Comparison of ENCODE assay signal across 10 cellular contexts in the genomic region with DNA sequence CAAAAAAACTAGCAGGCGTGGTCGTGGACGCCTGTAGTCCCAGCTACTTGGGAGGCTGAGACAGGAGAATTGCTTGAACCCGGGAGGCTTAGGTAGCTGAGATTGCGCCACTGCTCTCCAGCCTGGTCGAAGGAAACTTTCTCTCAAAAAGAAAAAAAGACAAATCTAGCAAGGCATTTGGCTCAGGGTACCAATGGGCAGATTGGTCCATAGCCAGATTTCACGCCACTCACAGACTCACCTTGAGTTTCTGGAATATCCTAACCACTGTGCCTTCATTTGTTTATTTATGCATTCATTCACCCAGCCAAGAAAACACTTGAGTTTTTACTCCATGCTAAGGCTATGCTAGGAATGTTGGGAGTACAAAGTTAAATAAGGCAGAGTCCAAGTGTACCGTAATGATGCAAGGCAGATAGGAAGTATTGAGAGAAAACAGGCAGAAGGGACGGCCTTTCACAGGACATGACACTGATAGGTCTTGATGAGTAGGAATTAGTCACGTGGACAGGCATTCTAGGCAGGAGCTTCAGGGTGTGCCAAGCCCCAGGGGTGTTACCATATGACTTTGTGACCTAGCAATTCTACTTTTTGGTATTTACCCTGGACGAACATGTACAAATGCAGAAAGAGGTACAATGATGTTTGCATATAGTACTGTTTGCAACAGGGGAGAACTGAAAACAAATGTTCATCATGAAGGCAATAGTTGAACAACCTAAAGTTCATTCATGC. TPM values are rescaled to one million over a fixed set of nuclear protein-coding genes. Genes with fewer than 3 reads are reported as not detected.
DNase-seq lines count a peak whose midpoint lies in the region; ATAC-seq and TF ChIP-seq lines count a peak whose summit lies in the region.
"Had no signal": no experiment of that assay in that cellular context is flagged by ENCODE, and none has a peak within 500 bp of the region (broad histone marks: within the 10 kb centered on the region; RNA-seq: fewer than 3 reads in every experiment).

No MANE protein-coding gene starts in this region.

- H3K4me3 ChIP-seq in HEK293 (ENCODE audit: low read depth, low read length) (no peak overlapping the region), adipocyte (ENCODE audit: low read length) (no peak overlapping the region), stomach (no peak overlapping the region)

- H3K27me3 Mint-ChIP-seq in T-helper 17 cell = peaks cover 14% of the 10 kb centered on the region

- no peak for TF ChIP-seq POLR2A in stomach (IDR thresholded peaks at IDR 0.05)

- peaks cover 7% of the 10 kb centered on the region for H3K4me1 Mint-ChIP-seq in T-helper 17 cell

- H3K4me1 ChIP-seq in HEK293 (ENCODE audit: control insufficient read depth, insufficient read depth, low read length) = peaks cover 9% of the 10 kb centered on the region
- peaks cover 26% of the 10 kb centered on the region for H3K4me1 ChIP-seq in adipocyte (ENCODE audit: control insufficient read depth, insufficient read depth, low read length)
- peaks cover 29 to 50% (median 41%) of the 10 kb centered on the region in 4 donors for H3K4me1 ChIP-seq in stomach

- ATAC-seq in T-helper 17 cell = no peak

- H3K4me3 Mint-ChIP-seq in T-helper 17 cell = no peak overlapping the region

- H3K36me3 ChIP-seq in HEK293 (ENCODE audit: control insufficient read depth in 2 of 2, insufficient read depth in 1 of 2, low read length in 2 of 2) (peaks cover 0 to under 1% of the 10 kb centered on the region in 2 experiments; a peak in 1 of 3 replicates), adipocyte (ENCODE audit: control insufficient read depth, insufficient read depth, low read length, severe bottlenecking) (no peaks in the 10 kb centered on the region), stomach (no peaks in the 10 kb centered on the region)

- H3K9me3 ChIP-seq in HEK293 (ENCODE audit: control insufficient read depth, insufficient read depth, low read depth, low read length) (no peaks in the 10 kb centered on the region), adipocyte (ENCODE audit: control insufficient read depth, low read length) (no peaks in the 10 kb centered on the region), stomach (no peaks in the 10 kb centered on the region), T-helper 17 cell (ENCODE audit: control insufficient read depth, low read length, poor library complexity, severe bottlenecking) (no peaks in the 10 kb centered on the region)

- CTCF ChIA-PET in HEK293 (lab: Yijun Ruan, JAX) = interaction anchor here (0.9 to 3.8 kb wide), 2 partner anchors 11 to 70 kb away, joined by 3 to 18 read pairs; a partner anchor contains a TSS

- H3K27ac Mint-ChIP-seq in T-helper 17 cell = no peak overlapping the region

- intact Hi-C loops in stomach (cut with DNase I; ENCODE audit: low total_unique reads) (loop anchor here (10.0 kb wide), 1 partner anchor 76 kb away; no protein-coding TSS in a partner anchor), posterior cingulate gyrus (cut with DNase I) (no loop called here)

- WGBS in stomach, 5 donors = 44 to 59% (median 52%) methylated on average over 11 of the region's 11 CpGs

- H3K9ac ChIP-seq in adipocyte (ENCODE audit: low read length) = no peak overlapping the region

- TF ChIP-seq CTCF in HEK293 (tag by site-specific recombination; IDR thresholded peaks at IDR 0.05) (no peak), stomach (IDR thresholded peaks at IDR 0.05) (no peak)

- H3K27me3 ChIP-seq in adipocyte (replicated peaks; ENCODE audit: control insufficient read depth, insufficient read depth, low read length) (no peaks in the 10 kb centered on the region), stomach (peaks cover 0 to 34% (median 5%) of the 10 kb centered on the region in 3 donors)

- DNase-seq in adipocyte (ENCODE audit: low read depth) (peak; percentile 88), iris pigment epithelial cell (ENCODE audit: low read depth) (peak; percentile 95), stomach (no peak), posterior cingulate gyrus (no peak), NCI-H1105 (lab: John Stamatoyannopoulos, UW) (no peak), T-helper 17 cell (no peak)
- DNase-seq in central memory CD4-positive, alpha-beta T cell = no peak
- DNase-seq: activated T-cell treated with anti-CD3 and anti-CD28 coated beads, Interleukin-2, amount 50 U/mL, for 48 hours; Karpas-422 had no signal

- POLR2A ChIA-PET in HEK293 (lab: Yijun Ruan, JAX) = interaction anchor here (0.8 to 2.4 kb wide), 3 partner anchors 25 to 60 kb away, joined by 4 to 13 read pairs (median 9); a partner anchor contains a TSS

- H3K27ac ChIP-seq in HEK293 (ENCODE audit: extremely low read depth, low read depth, low read length) (no peak overlapping the region), stomach (peak overlapping the region in 4 of 5 donors; percentile 14 to 97 (median 32))

- peaks cover 2% of the 10 kb centered on the region for H3K36me3 Mint-ChIP-seq in T-helper 17 cell (ENCODE audit: low read depth)

- TF ChIP-seq EP300 in stomach (IDR thresholded peaks at IDR 0.05) = no peak

TF ChIP-seq in HEK293, 187 proteins besides CTCF, POLR2A, EP300 and RAD21:
- TF ChIP-seq, protein P1, sequence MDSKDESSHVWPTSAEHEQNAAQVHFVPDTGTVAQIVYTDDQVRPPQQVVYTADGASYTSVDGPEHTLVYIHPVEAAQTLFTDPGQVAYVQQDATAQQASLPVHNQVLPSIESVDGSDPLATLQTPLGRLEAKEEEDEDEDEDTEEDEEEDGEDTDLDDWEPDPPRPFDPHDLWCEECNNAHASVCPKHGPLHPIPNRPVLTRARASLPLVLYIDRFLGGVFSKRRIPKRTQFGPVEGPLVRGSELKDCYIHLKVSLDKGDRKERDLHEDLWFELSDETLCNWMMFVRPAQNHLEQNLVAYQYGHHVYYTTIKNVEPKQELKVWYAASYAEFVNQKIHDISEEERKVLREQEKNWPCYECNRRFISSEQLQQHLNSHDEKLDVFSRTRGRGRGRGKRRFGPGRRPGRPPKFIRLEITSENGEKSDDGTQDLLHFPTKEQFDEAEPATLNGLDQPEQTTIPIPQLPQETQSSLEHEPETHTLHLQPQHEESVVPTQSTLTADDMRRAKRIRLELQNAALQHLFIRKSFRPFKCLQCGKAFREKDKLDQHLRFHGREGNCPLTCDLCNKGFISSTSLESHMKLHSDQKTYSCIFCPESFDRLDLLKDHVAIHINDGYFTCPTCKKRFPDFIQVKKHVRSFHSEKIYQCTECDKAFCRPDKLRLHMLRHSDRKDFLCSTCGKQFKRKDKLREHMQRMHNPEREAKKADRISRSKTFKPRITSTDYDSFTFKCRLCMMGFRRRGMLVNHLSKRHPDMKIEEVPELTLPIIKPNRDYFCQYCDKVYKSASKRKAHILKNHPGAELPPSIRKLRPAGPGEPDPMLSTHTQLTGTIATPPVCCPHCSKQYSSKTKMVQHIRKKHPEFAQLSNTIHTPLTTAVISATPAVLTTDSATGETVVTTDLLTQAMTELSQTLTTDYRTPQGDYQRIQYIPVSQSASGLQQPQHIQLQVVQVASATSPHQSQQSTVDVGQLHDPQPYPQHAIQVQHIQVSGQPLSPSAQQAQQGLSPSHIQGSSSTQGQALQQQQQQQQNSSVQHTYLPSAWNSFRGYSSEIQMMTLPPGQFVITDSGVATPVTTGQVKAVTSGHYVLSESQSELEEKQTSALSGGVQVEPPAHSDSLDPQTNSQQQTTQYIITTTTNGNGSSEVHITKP (tag by site-specific recombination; IDR thresholded peaks at IDR 0.05) = peak; percentile 80
- no peak for TF ChIP-seq ZNF624 (tag by site-specific recombination; IDR thresholded peaks at IDR 0.05)
- TF ChIP-seq ZNF112 (tag by site-specific recombination; IDR thresholded peaks at IDR 0.05) = no peak
- TF ChIP-seq WT1 (tag by site-specific recombination; IDR thresholded peaks at IDR 0.05) = peak; percentile 61
- TF ChIP-seq, protein P2, sequence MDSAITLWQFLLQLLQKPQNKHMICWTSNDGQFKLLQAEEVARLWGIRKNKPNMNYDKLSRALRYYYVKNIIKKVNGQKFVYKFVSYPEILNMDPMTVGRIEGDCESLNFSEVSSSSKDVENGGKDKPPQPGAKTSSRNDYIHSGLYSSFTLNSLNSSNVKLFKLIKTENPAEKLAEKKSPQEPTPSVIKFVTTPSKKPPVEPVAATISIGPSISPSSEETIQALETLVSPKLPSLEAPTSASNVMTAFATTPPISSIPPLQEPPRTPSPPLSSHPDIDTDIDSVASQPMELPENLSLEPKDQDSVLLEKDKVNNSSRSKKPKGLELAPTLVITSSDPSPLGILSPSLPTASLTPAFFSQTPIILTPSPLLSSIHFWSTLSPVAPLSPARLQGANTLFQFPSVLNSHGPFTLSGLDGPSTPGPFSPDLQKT (IDR thresholded peaks at IDR 0.05; ENCODE audit: borderline replicate concordance, low read depth, low read length) = no peak
- TF ChIP-seq ZNF626 (tag by site-specific recombination; IDR thresholded peaks at IDR 0.05) = no peak
- no peak for TF ChIP-seq ZNF211 (tag by site-specific recombination; IDR thresholded peaks at IDR 0.05; ENCODE audit: low read depth)
- no peak for TF ChIP-seq ZNF175 (tag by site-specific recombination; IDR thresholded peaks at IDR 0.05)
- TF ChIP-seq ZNF335 (tag by site-specific recombination; conservative IDR thresholded peaks at IDR 0.05) = peak; percentile 96

RNA-seq across cellular contexts. Expression of a gene that starts 3.0 kb away (rescaled TPM):
- total RNA-seq in stomach (10 to 100 TPM in 3 of 5 donors, 1 to 10 TPM in 2; 6.4 to 38.4 (median 21.3) TPM), T-helper 17 cell (1 to 10 TPM in 1 of 2 donors, under 1 TPM in 1; 0.30 to 1.4 TPM)
- polyA plus RNA-seq in stomach = 10 to 100 TPM; 19.6 to 59.0 (median 30.8) TPM

RNA-seq across cellular contexts. Expression of a gene that starts 12.6 kb away (rescaled TPM):
- total RNA-seq in stomach = 100 to 1,000 TPM in 3 of 5 donors, 10 to 100 TPM in 2; 85.8 to 398 (median 121) TPM
- 10 to 100 TPM; 45.8 to 69.7 (median 54.7) TPM for polyA plus RNA-seq in stomach
- 100 to 1,000 TPM; 181 to 189 TPM for total RNA-seq in T-helper 17 cell

RNA-seq across cellular contexts. Expression of a gene that starts 25.5 kb away (rescaled TPM):
- total RNA-seq in stomach (10 to 100 TPM; 16.3 to 63.0 (median 26.7) TPM), T-helper 17 cell (10 to 100 TPM; 75.3 to 77.0 TPM)
- 10 to 100 TPM; 18.2 to 64.6 (median 35.0) TPM for polyA plus RNA-seq in stomach

RNA-seq across cellular contexts. Expression of a gene that starts 59.3 kb away (rescaled TPM):
- total RNA-seq in stomach = 100 to 1,000 TPM in 1 of 5 donors, 10 to 100 TPM in 4; 20.1 to 147 (median 52.0) TPM
- 10 to 100 TPM; 10.8 to 24.7 (median 21.6) TPM for polyA plus RNA-seq in stomach
- 10 to 100 TPM; 19.6 to 23.1 TPM for total RNA-seq in T-helper 17 cell

Comparison
In these comparisons a context has a peak if more than half of its experiments do, and no peak if none do; other contexts are left out.
1. DNase-seq: peak in adipocyte (single experiment) and iris pigment epithelial cell (single experiment); none in stomach (single experiment), posterior cingulate gyrus (0 of 10), NCI-H1105 (single experiment), T-helper 17 cell (0 of 3) and central memory CD4-positive, alpha-beta T cell (single experiment).